8 cellular contexts compared by ENCODE assay signal in genomic region chr19:16496613-16496983, GRCh38. TPM values are rescaled to one million over a fixed set of nuclear protein-coding genes. Genes with fewer than 3 reads are reported as not detected.
DNase-seq lines count a peak whose midpoint lies in the region; TF ChIP-seq lines count a peak whose summit lies in the region.

No MANE protein-coding gene starts in this region.

- no peak overlapping the region for H3K27ac ChIP-seq in HUES64 (ENCODE audit: low read depth, low read length)
- H3K27ac ChIP-seq in liver (ENCODE audit: low read depth in 1 of 2, low read length in 2 of 2) = peak overlapping the region; percentile 28 to 51
- peak overlapping the region; percentile 66 for H3K27ac ChIP-seq in substantia nigra (ENCODE audit: low read depth, low read length, poor library complexity, severe bottlenecking)

- in situ Hi-C loops in astrocyte of the spinal cord (cut with HindIII; ENCODE audit: low sequenced_read_pairs) = no loop called here

- POLR2A ChIA-PET in AG04449 (lab: Yijun Ruan, JAX) = interaction anchor here (1.0 kb wide), 1 partner anchor 20 kb away, joined by 3 read pairs; no protein-coding TSS in a partner anchor

- H3K27me3 ChIP-seq in HUES64 (ENCODE audit: insufficient read depth, low read length) (no peaks in the 10 kb centered on the region), liver (ENCODE audit: control insufficient read depth in 4 of 4, insufficient read depth in 4 of 4, low read length in 3 of 4) (no peaks in the 10 kb centered on the region)

- H3K9ac ChIP-seq in HUES64 (ENCODE audit: low read depth, low read length) = peak overlapping the region; percentile 43
- H3K9ac ChIP-seq in liver (ENCODE audit: low read depth in 1 of 2, low read length in 2 of 2) = peak overlapping the region in 1 of 2 donors; percentile 27

- TF ChIP-seq CTCF in AG04449 (IDR thresholded peaks at IDR 0.05; ENCODE audit: insufficient read depth, low read length, missing control alignments) (no peak), astrocyte of the spinal cord (IDR thresholded peaks at IDR 0.05; ENCODE audit: low read depth, low read length) (no peak), liver (IDR thresholded peaks at IDR 0.05; ENCODE audit: low read depth, low read length, missing input control) (no peak), GM20000 (IDR thresholded peaks at IDR 0.05; ENCODE audit: extremely low read depth, missing control alignments) (no peak)

- TF ChIP-seq RAD21 in liver (IDR thresholded peaks at IDR 0.05) = no peak

- H3K4me1 ChIP-seq in HUES64 (ENCODE audit: insufficient read depth, low read length) (no peaks in the 10 kb centered on the region), liver (ENCODE audit: control insufficient read depth in 4 of 4, insufficient read depth in 4 of 4, low read length in 3 of 4) (peaks cover 7 to 33% (median 19%) of the 10 kb centered on the region in 4 donors)

- DNase-seq in AG04449 (ENCODE audit: low read depth, low spot score) (no peak), astrocyte of the spinal cord (ENCODE audit: low read depth, low spot score) (peak; percentile 48), substantia nigra (lab: John Stamatoyannopoulos, UW) (peak in 8 of 49 donors; percentile 9 to 40 (median 24)), iPS-NIHi7 (ENCODE audit: extremely low spot score) (no peak), GM19238 (ENCODE audit: insufficient read length, low spot score) (no peak), GM20000 (ENCODE audit: low spot score) (no peak)

- CTCF ChIA-PET in AG04449 (lab: Yijun Ruan, JAX) = interaction anchor here (0.8 to 1.5 kb wide), 4 partner anchors 21 to 54 kb away, joined by 3 to 7 read pairs (median 3); no protein-coding TSS in a partner anchor

- H3K4me3 ChIP-seq in AG04449 (ENCODE audit: low read depth, low read length) = peak overlapping the region; percentile 94
- peak overlapping the region; percentile 73 for H3K4me3 ChIP-seq in HUES64 (ENCODE audit: low read length)
- H3K4me3 ChIP-seq in astrocyte of the spinal cord (ENCODE audit: low read depth, low read length) = peak overlapping the region; percentile 91
- H3K4me3 ChIP-seq in liver (ENCODE audit: low read depth in 1 of 3, low read length in 3 of 3) = peak overlapping the region; percentile 64 to 96 (median 65)

- WGBS in HUES64 = 67% methylated on average over 11 of the region's 16 CpGs
- WGBS in liver = 39% methylated on average over 16 of the region's 16 CpGs

- H3K36me3 ChIP-seq in HUES64 (ENCODE audit: insufficient read depth, low read length) (peaks cover 5% of the 10 kb centered on the region), liver (ENCODE audit: control insufficient read depth in 4 of 4, insufficient read depth in 3 of 4, low read depth in 1 of 4, low read length in 3 of 4) (peaks cover 0 to 4% (median 2%) of the 10 kb centered on the region in 4 donors)

- H3K9me3 ChIP-seq in HUES64 (ENCODE audit: insufficient read depth, low read depth, low read length) = no peaks in the 10 kb centered on the region
- no peaks in the 10 kb centered on the region for H3K9me3 ChIP-seq in liver (ENCODE audit: control insufficient read depth in 4 of 4, low read length in 3 of 4)

TF ChIP-seq in liver, 16 proteins besides CTCF, POLR2A, EP300 and RAD21:
- TF ChIP-seq YY1 (IDR thresholded peaks at IDR 0.05) (no peak), MAX (IDR thresholded peaks at IDR 0.05) (no peak), FOXA2 (IDR thresholded peaks at IDR 0.05) (no peak), NR2F2 (IDR thresholded peaks at IDR 0.05) (no peak), TAF1 (conservative IDR thresholded peaks at IDR 0.05) (no peak), JUND (IDR thresholded peaks at IDR 0.05) (no peak), GABPA (IDR thresholded peaks at IDR 0.05 in 1 of 2, conservative IDR thresholded peaks at IDR 0.05 in 1 of 2) (no peak), SP1 (IDR thresholded peaks at IDR 0.05) (no peak), HNF4G (IDR thresholded peaks at IDR 0.05) (no peak), RXRA (IDR thresholded peaks at IDR 0.05) (no peak), HNF4A (conservative IDR thresholded peaks at IDR 0.05) (no peak)

RNA-seq across cellular contexts. Expression of gene C19orf44, which starts 0.4 kb away (rescaled TPM):
- polyA plus RNA-seq in HUES64 (2013, experiment 1 of 2) = 4.6 TPM
- 4.4 TPM for polyA plus RNA-seq in HUES64 (2013, experiment 2 of 2)
- total RNA-seq in liver = 1 to 10 TPM in 1 of 2 donors, under 1 TPM in 1; 0.89 to 3.0 TPM
- polyA plus RNA-seq in liver = 1 to 10 TPM in 1 of 2 donors, under 1 TPM in 1; 0.94 to 1.7 TPM

RNA-seq across cellular contexts. Expression of gene CALR3, which starts 0.6 kb away (rescaled TPM):
- 0.15 TPM for polyA plus RNA-seq in HUES64 (2013, experiment 1 of 2)
- not detected for polyA plus RNA-seq in HUES64 (2013, experiment 2 of 2)
- total RNA-seq in liver = under 1 TPM in 1 of 2 donors, not detected in 1; 0.08 TPM
- polyA plus RNA-seq in liver = under 1 TPM in 1 of 2 donors, not detected in 1; 0.05 TPM

RNA-seq across cellular contexts. Expression of gene EPS15L1, which starts 24.8 kb away (rescaled TPM):
- polyA plus RNA-seq in HUES64 (2013, experiment 1 of 2) = 24.4 TPM
- 27.1 TPM for polyA plus RNA-seq in HUES64 (2013, experiment 2 of 2)
- total RNA-seq in liver = 10 to 100 TPM in 1 of 2 donors, 1 to 10 TPM in 1; 8.4 to 14.0 TPM
- 10 to 100 TPM in 1 of 2 donors, 1 to 10 TPM in 1; 5.3 to 10.2 TPM for polyA plus RNA-seq in liver

RNA-seq across cellular contexts. Expression of gene CHERP, which starts 45.6 kb away (rescaled TPM):
- 49.3 TPM for polyA plus RNA-seq in HUES64 (2013, experiment 1 of 2)
- 46.5 TPM for polyA plus RNA-seq in HUES64 (2013, experiment 2 of 2)
- total RNA-seq in liver = 1 to 10 TPM; 8.5 to 8.8 TPM
- polyA plus RNA-seq in liver = 10 to 100 TPM in 1 of 2 donors, 1 to 10 TPM in 1; 9.2 to 14.0 TPM
